ENCODE assay signal across 8 cellular contexts in the genomic region with DNA sequence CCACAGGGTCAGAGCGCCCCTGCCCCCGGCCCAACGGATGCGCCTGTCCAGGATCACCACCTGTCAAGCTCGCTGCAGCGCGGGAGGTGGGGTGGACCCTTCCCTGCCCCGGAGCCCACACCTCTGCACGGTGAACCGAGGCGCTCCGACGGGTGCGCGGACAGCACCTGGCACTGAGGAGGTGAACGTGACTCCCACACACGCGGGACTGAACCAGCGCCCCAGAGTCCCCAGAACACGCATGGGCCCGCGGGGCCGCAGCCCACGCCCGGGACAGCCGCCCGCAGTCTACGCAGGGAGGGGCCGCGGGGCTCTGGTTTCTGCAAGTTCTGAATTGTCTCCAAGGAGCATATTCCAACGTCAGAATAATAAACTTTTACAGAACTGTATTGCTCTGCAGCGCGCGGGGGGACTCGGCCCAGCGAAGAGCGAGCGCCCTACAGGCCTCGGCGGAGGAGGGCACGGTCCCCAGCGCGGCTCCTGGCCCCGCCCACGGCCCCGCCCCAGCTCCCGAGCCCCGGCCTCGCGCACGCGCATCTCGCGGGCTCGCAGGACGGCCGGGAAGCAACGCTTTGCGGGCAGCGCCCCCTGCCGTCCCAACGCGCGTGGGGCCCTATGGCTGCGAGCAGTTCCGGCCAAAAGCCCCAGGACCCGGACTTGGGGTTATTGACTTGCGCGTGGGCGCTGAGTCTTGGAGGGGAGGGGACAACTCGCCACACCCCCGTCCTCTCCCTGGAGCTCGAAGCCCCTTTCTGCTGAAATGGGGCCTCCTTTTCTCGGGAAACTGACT. TPM values are rescaled to one million over a fixed set of nuclear protein-coding genes. Genes with fewer than 3 reads are reported as not detected.
A peak's percentile ranks its signal among the peaks of the same experiment; 100 is the strongest.
DNase-seq lines count a peak whose midpoint lies in the region; ATAC-seq and TF ChIP-seq lines count a peak whose summit lies in the region.

No MANE protein-coding gene starts in this region.

- peaks cover 6% of the 10 kb centered on the region for H3K4me1 ChIP-seq in A673 (ENCODE audit: insufficient read depth, low read length, poor library complexity, severe bottlenecking)

- intact Hi-C loops in A673 (cut with micrococcal nuclease; ENCODE audit: unreplicated experiment) = loop anchor here (1.0 to 2.0 kb wide), 3 partner anchors 130 to 806 kb away; no protein-coding TSS in a partner anchor

- peak overlapping the region; percentile 41 for H3K4me3 ChIP-seq in A673 (ENCODE audit: low read depth, low read length, poor library complexity, severe bottlenecking)

- POLR2A ChIA-PET in A673 (lab: Charles Lee; ENCODE audit: low non-redundant PET) = no interaction called here

- ATAC-seq in GM18511 (IDR thresholded peaks at IDR 0.05; ENCODE audit: unreplicated experiment) (peak; percentile 96), HG03045 (IDR thresholded peaks at IDR 0.05; ENCODE audit: unreplicated experiment) (peak; percentile 86)

- peak; percentile 83 for TF ChIP-seq CTCF in A673 (conservative IDR thresholded peaks at IDR 0.05; ENCODE audit: low read depth, low read length)

- H3K36me3 ChIP-seq in A673 (ENCODE audit: insufficient read depth, low read length, poor library complexity, severe bottlenecking) = no peaks in the 10 kb centered on the region

- DNase-seq in A673 (ENCODE audit: low spot score) (peak; percentile 89), NCI-H2196 treated with DMSO at 0.1 percent for 48 hours (lab: John Stamatoyannopoulos, UW; ENCODE audit: unreplicated experiment) (peak; percentile 27), kidney tubule cell (ENCODE audit: low spot score) (peak; percentile 85)
- peak; percentile 94 for DNase-seq in activated CD4-positive, alpha-beta T cell treated with anti-CD3 and anti-CD28 coated beads for 48 hours
- DNase-seq in stimulated activated CD4-positive, alpha-beta T cell treated with anti-CD3 and anti-CD28 coated beads, Interleukin-15, amount 100 ng/mL, for 24 hours = peak; percentile 94

- BruUV-seq in A673 (replicated peaks; lab: Mats Ljungman, UMichigan) = no TSS peak

- no peaks in the 10 kb centered on the region for H3K9me3 ChIP-seq in A673 (ENCODE audit: low read depth, low read length, poor library complexity, severe bottlenecking)

- no peaks in the 10 kb centered on the region for H3K27me3 ChIP-seq in A673 (replicated peaks; ENCODE audit: insufficient read depth, low read depth, low read length, poor library complexity)

- H3K27ac ChIP-seq in A673 (ENCODE audit: low read depth, low read length, poor library complexity, severe bottlenecking) (no peak overlapping the region), cingulate gyrus (ENCODE audit: low read depth, low read length) (peak overlapping the region; percentile 29)

- CTCF ChIA-PET in A673 (lab: Charles Lee) = interaction anchor here (0.6 to 1.3 kb wide), 11 partner anchors 14 to 393 kb away, joined by 3 to 57 read pairs (median 4); no protein-coding TSS in a partner anchor

RNA-seq across cellular contexts. Expression of gene OAT, which starts 29.7 kb away (rescaled TPM):
- 25.2 and 26.9 TPM in 2 replicates for total RNA-seq in A673 (2021)

Comparison
In these comparisons a context has a peak if more than half of its experiments do, and no peak if none do; other contexts are left out.
1. DNase-seq: peak in every context shown above with its lines; median percentile 94 in activated CD4-positive, alpha-beta T cell treated with anti-CD3 and anti-CD28 coated beads for 48 hours; 94 in stimulated activated CD4-positive, alpha-beta T cell treated with anti-CD3 and anti-CD28 coated beads, Interleukin-15, amount 100 ng/mL, for 24 hours; 89 in A673; 85 in kidney tubule cell; 27 in NCI-H2196 treated with DMSO at 0.1 percent for 48 hours.